ENCODE assay signal across 8 cellular contexts in the genomic region with DNA sequence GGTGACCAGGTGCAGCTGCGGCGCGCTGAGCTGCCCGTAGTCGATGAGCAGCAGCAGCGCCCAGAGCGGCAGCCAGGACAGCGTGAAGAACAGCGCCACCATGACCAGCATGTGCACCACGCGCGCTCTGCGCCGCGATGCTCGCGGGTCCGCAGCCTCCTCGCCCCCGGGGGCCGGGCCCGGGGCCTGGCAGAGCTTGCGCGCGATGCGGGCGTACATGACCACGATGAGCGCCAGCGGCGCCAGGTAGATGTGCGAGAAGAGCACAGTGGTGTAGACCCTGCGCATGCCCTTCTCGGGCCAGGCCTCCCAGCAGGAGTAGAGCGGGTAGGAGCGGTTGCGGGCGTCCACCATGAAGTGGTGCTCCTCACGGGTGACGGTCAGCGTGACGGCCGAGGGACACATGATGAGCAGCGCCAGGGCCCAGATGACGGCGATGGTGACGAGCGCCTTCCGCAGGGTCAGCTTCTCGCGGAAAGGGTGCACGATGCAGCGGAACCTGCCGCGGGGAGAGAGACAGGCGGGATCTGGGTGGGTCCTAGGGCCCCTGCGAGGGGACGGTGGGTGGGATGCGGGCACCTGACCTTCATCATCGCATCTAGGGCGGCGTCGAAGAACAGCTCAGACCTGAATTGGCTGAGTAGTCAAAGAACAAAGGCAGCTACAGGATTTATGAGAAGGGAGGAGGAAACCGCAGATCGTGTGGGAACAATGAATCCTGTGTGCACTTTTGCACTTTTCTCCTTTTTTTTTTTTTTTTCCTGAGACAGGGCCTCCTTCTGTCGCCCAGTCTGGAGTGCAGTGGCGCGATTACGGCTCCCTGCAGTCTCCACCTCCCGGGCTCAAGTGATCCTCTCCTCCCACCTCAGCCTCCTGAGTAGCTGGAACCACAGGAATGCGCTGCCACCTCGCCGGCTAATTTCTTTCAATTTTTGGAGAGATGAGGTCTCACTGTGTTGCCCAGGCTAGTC. TPM values are rescaled to one million over a fixed set of nuclear protein-coding genes. Genes with fewer than 3 reads are reported as not detected.
A peak's percentile ranks its signal among the peaks of the same experiment; 100 is the strongest.
DNase-seq lines count a peak whose midpoint lies in the region; ATAC-seq, FAIRE-seq and TF ChIP-seq lines count a peak whose summit lies in the region.

No MANE protein-coding gene starts in this region.

- H3K4me1 ChIP-seq in endothelial cell of umbilical vein (ENCODE audit: control insufficient read depth, extremely low read depth, insufficient read depth, low read length) = peaks cover 3% of the 10 kb centered on the region
- no peaks in the 10 kb centered on the region for H3K4me1 ChIP-seq in psoas muscle
- H3K4me1 ChIP-seq in smooth muscle cell (ENCODE audit: low read depth) = no peaks in the 10 kb centered on the region
- peaks cover 0 to 8% (median 3%) of the 10 kb centered on the region in 4 donors for H3K4me1 ChIP-seq in tibial artery

- peaks cover 57% of the 10 kb centered on the region for H3K27me3 Mint-ChIP-seq in T-helper 2 cell treated with Interferon-gamma antibody and Interleukin-4, amounts not matched to agents 5 μg/mL and 100 μg/mL, for 36 hours (ENCODE audit: low read depth)

- H3K27ac Mint-ChIP-seq in T-helper 2 cell treated with Interferon-gamma antibody and Interleukin-4, amounts not matched to agents 5 μg/mL and 100 μg/mL, for 36 hours = peak overlapping the region; percentile 41

- H3K79me2 ChIP-seq in endothelial cell of umbilical vein (ENCODE audit: control insufficient read depth, insufficient read depth, low read length) (no peaks in the 10 kb centered on the region), smooth muscle cell (ENCODE audit: low read depth) (no peaks in the 10 kb centered on the region)

- H3K4me3 Mint-ChIP-seq in T-helper 2 cell treated with Interferon-gamma antibody and Interleukin-4, amounts not matched to agents 5 μg/mL and 100 μg/mL, for 36 hours = peak overlapping the region; percentile 59

- intact Hi-C loops in endothelial cell of umbilical vein (cut with micrococcal nuclease) (no loop called here), psoas muscle (cut with DNase I) (no loop called here), tibial artery (cut with DNase I; ENCODE audit: low total_unique reads) (no loop called here)

- DNase-seq in GM12891 (ENCODE audit: insufficient read length, low spot score) = no peak
- no peak for DNase-seq in T-helper 2 cell treated with Interferon-gamma antibody and Interleukin-4, amounts not matched to agents 5 μg/mL and 100 μg/mL, for 36 hours (ENCODE audit: low spot score)
- DNase-seq in endothelial cell of umbilical vein (ENCODE audit: low read depth, low spot score) = peak; percentile 45
- peak in 1 of 2 donors; percentile 25 for DNase-seq in psoas muscle
- DNase-seq in smooth muscle cell (lab: John Stamatoyannopoulos, UW; ENCODE audit: unreplicated experiment) = no peak
- no peak for DNase-seq in tibial artery
- DNase-seq in dedifferentiated amniotic fluid mesenchymal stem cell (ENCODE audit: extremely low spot score) = no peak
- no peak for DNase-seq in NCI-H526 (lab: John Stamatoyannopoulos, UW)

- peak; percentile 9 for FAIRE-seq in GM12891 (lab: Jason Lieb, UNC)
- peak; percentile 81 for FAIRE-seq in endothelial cell of umbilical vein (lab: Jason Lieb, UNC)

- H3K27ac ChIP-seq in endothelial cell of umbilical vein (ENCODE audit: insufficient read depth, low read depth, low read length) (no peak overlapping the region), psoas muscle (no peak overlapping the region), smooth muscle cell (ENCODE audit: low read depth) (no peak overlapping the region), tibial artery (no peak overlapping the region)

- no peak overlapping the region for H2AFZ ChIP-seq in endothelial cell of umbilical vein (ENCODE audit: low read depth, low read length)
- no peak overlapping the region for H2AFZ ChIP-seq in smooth muscle cell (ENCODE audit: low read depth)

- no peak overlapping the region for H3K9ac ChIP-seq in endothelial cell of umbilical vein (replicated peaks; ENCODE audit: extremely low read depth, insufficient read depth, low read length)
- H3K9ac ChIP-seq in smooth muscle cell (ENCODE audit: low read depth) = no peak overlapping the region

- H3K9me3 ChIP-seq in endothelial cell of umbilical vein (replicated peaks; ENCODE audit: control insufficient read depth, insufficient read depth, low read length) (no peaks in the 10 kb centered on the region), psoas muscle (no peaks in the 10 kb centered on the region), smooth muscle cell (replicated peaks; ENCODE audit: low read depth) (no peaks in the 10 kb centered on the region), tibial artery (no peaks in the 10 kb centered on the region)

- 18 to 20% (median 20%) methylated on average over 65 to 73 of the region's 73 CpGs for WGBS in psoas muscle, 3 donors
- 90% methylated on average over 73 of the region's 73 CpGs for whole genome bisulfite sequencing in smooth muscle cell (ENCODE audit: low lambda C conversion rate)

- peak in 3 of 4 donors; percentile 43 to 72 (median 56) for ATAC-seq in psoas muscle

- H3K36me3 Mint-ChIP-seq in T-helper 2 cell treated with Interferon-gamma antibody and Interleukin-4, amounts not matched to agents 5 μg/mL and 100 μg/mL, for 36 hours (ENCODE audit: low read depth) = no peaks in the 10 kb centered on the region

- H4K20me1 ChIP-seq in endothelial cell of umbilical vein (replicated peaks; ENCODE audit: control insufficient read depth, extremely low read depth, insufficient read depth, low read length) (no peaks in the 10 kb centered on the region), smooth muscle cell (ENCODE audit: low read depth) (no peaks in the 10 kb centered on the region)

- no peak overlapping the region for H3K4me2 ChIP-seq in endothelial cell of umbilical vein (ENCODE audit: insufficient read depth, low read length)
- no peak overlapping the region for H3K4me2 ChIP-seq in smooth muscle cell

- no peak overlapping the region for H3K4me3 ChIP-seq in endothelial cell of umbilical vein (replicated peaks in 1 of 3; ENCODE audit: insufficient read depth in 1 of 3, low read depth in 1 of 3, low read length in 3 of 3)
- H3K4me3 ChIP-seq in psoas muscle = peak overlapping the region; percentile 36
- no peak overlapping the region for H3K4me3 ChIP-seq in smooth muscle cell
- no peak overlapping the region for H3K4me3 ChIP-seq in tibial artery

- H3K4me1 Mint-ChIP-seq in T-helper 2 cell treated with Interferon-gamma antibody and Interleukin-4, amounts not matched to agents 5 μg/mL and 100 μg/mL, for 36 hours (ENCODE audit: low read depth) = peaks cover 4% of the 10 kb centered on the region

- CTCF ChIA-PET in endothelial cell of umbilical vein (lab: Charles Lee) = interaction anchor here (0.7 to 3.5 kb wide), 7 partner anchors 9 to 126 kb away, joined by 3 to 18 read pairs (median 3); partner anchors contain the start of gene PPA1

- no peaks in the 10 kb centered on the region for H3K9me1 ChIP-seq in endothelial cell of umbilical vein (replicated peaks; ENCODE audit: control insufficient read depth, extremely low read depth, insufficient read depth, low read length)

- H3K27me3 ChIP-seq in endothelial cell of umbilical vein (ENCODE audit: control insufficient read depth in 2 of 2, insufficient read depth in 2 of 2, low read length in 2 of 2) = peaks cover 48 to 64% of the 10 kb centered on the region in 2 experiments
- H3K27me3 ChIP-seq in psoas muscle (ENCODE audit: insufficient read depth in 3 of 3, low read length in 2 of 3) = peaks cover 0 to 39% (median 21%) of the 10 kb centered on the region in 3 donors
- no peaks in the 10 kb centered on the region for H3K27me3 ChIP-seq in smooth muscle cell (ENCODE audit: low read depth)
- peaks cover 0 to 50% of the 10 kb centered on the region in 2 donors for H3K27me3 ChIP-seq in tibial artery

- peak in 1 of 2 donors; percentile 7 for TF ChIP-seq CTCF in endothelial cell of umbilical vein (IDR thresholded peaks at IDR 0.05; ENCODE audit: extremely low read depth in 1 of 2, insufficient read depth in 1 of 2, low read depth in 1 of 2, low read length in 2 of 2)
- TF ChIP-seq CTCF in psoas muscle (IDR thresholded peaks at IDR 0.05) = no peak
- no peak for TF ChIP-seq CTCF in smooth muscle cell (IDR thresholded peaks at IDR 0.05; ENCODE audit: borderline replicate concordance, insufficient read depth, poor library complexity, severe bottlenecking)
- no peak for TF ChIP-seq CTCF in tibial artery (IDR thresholded peaks at IDR 0.05)

- peaks cover 3% of the 10 kb centered on the region for H3K9me3 Mint-ChIP-seq in T-helper 2 cell treated with Interferon-gamma antibody and Interleukin-4, amounts not matched to agents 5 μg/mL and 100 μg/mL, for 36 hours

- H3K36me3 ChIP-seq in endothelial cell of umbilical vein (ENCODE audit: control insufficient read depth in 2 of 2, extremely low read depth in 1 of 2, insufficient read depth in 2 of 2, low read length in 2 of 2) (no peaks in the 10 kb centered on the region), psoas muscle (ENCODE audit: insufficient read depth in 1 of 2, low read depth in 1 of 2) (no peaks in the 10 kb centered on the region), smooth muscle cell (ENCODE audit: low read depth) (no peaks in the 10 kb centered on the region), tibial artery (no peaks in the 10 kb centered on the region)

- BruUV-seq in endothelial cell of umbilical vein (replicated peaks; lab: Mats Ljungman, UMichigan) = no TSS peak

- H3F3A ChIP-seq in smooth muscle cell (ENCODE audit: low read depth) = no peaks in the 10 kb centered on the region

- TF ChIP-seq POLR2A in GM12891 (IDR thresholded peaks at IDR 0.05; ENCODE audit: low read depth, low read length) (no peak), endothelial cell of umbilical vein (IDR thresholded peaks at IDR 0.05; ENCODE audit: low read depth, low read length) (no peak)

- dilution Hi-C loops in endothelial cell of umbilical vein (cut with MboI; ENCODE audit: extremely low pct_ligation_motif_present, low sequenced_read_pairs) = no loop called here

- POLR2A ChIA-PET in endothelial cell of umbilical vein (lab: Charles Lee) = interaction anchor here (0.6 kb wide), 1 partner anchor 99 kb away, joined by 5 read pairs; no protein-coding TSS in a partner anchor

RNA-seq across cellular contexts. Expression of gene PPA1, which starts 22.4 kb away (rescaled TPM):
- polyA plus RNA-seq in GM12891 (2012; ENCODE audit: low read depth, missing spikeins) = 196 TPM
- total RNA-seq in endothelial cell of umbilical vein (115 and 140 TPM in 2 replicates), psoas muscle (100 to 1,000 TPM in 3 of 4 donors, 10 to 100 TPM in 1; 95.3 to 131 (median 114) TPM), smooth muscle cell (55.6 and 58.4 TPM in 2 replicates)
- polyA plus RNA-seq in endothelial cell of umbilical vein (48.5 and 63.5 TPM in 2 replicates), psoas muscle (100 to 1,000 TPM; 144 to 211 (median 159) TPM), smooth muscle cell (38.1 and 46.9 TPM in 2 replicates)
- polyA plus RNA-seq in endothelial cell of umbilical vein (2011; cell fraction: cytosol; rRNA removed) = 108 and 109 TPM in 2 replicates
- 45.8 and 59.1 TPM in 2 replicates for polyA plus RNA-seq in endothelial cell of umbilical vein (2011; cell fraction: nucleus; rRNA removed)
- polyA plus RNA-seq in endothelial cell of umbilical vein (2012) = 187 and 200 TPM in 2 replicates
- polyA minus RNA-seq in endothelial cell of umbilical vein = 62.0 and 80.5 TPM in 2 replicates
- 145 TPM for polyA minus RNA-seq in endothelial cell of umbilical vein (2011; cell fraction: cytosol; rRNA and poly(A)+ RNA removed)
- 32.3 and 60.3 TPM in 2 replicates for polyA minus RNA-seq in endothelial cell of umbilical vein (2011; cell fraction: nucleus; rRNA and poly(A)+ RNA removed)

RNA-seq across cellular contexts. Expression of gene NPFFR1, which starts 28.2 kb away (rescaled TPM):
- polyA plus RNA-seq in GM12891 (2012; ENCODE audit: low read depth, missing spikeins) = not detected
- total RNA-seq in endothelial cell of umbilical vein (not detected in 2 replicates), psoas muscle (not detected), smooth muscle cell (under 0.01 TPM in 1 of 2 replicates, not detected in the other)
- polyA plus RNA-seq in endothelial cell of umbilical vein (not detected in 2 replicates), psoas muscle (under 1 TPM in 2 of 3 donors, not detected in 1; under 0.01 to 0.01 TPM), smooth muscle cell (not detected in 2 replicates)
- polyA plus RNA-seq in endothelial cell of umbilical vein (2011; cell fraction: cytosol; rRNA removed) = not detected in 2 replicates
- not detected in 2 replicates for polyA plus RNA-seq in endothelial cell of umbilical vein (2011; cell fraction: nucleus; rRNA removed)
- not detected in 2 replicates for polyA plus RNA-seq in endothelial cell of umbilical vein (2012)
- polyA minus RNA-seq in endothelial cell of umbilical vein = not detected in 2 replicates
- not detected for polyA minus RNA-seq in endothelial cell of umbilical vein (2011; cell fraction: cytosol; rRNA and poly(A)+ RNA removed)
- polyA minus RNA-seq in endothelial cell of umbilical vein (2011; cell fraction: nucleus; rRNA and poly(A)+ RNA removed) = not detected in 2 replicates
